8 cellular contexts compared by ENCODE assay signal in the genomic region with DNA sequence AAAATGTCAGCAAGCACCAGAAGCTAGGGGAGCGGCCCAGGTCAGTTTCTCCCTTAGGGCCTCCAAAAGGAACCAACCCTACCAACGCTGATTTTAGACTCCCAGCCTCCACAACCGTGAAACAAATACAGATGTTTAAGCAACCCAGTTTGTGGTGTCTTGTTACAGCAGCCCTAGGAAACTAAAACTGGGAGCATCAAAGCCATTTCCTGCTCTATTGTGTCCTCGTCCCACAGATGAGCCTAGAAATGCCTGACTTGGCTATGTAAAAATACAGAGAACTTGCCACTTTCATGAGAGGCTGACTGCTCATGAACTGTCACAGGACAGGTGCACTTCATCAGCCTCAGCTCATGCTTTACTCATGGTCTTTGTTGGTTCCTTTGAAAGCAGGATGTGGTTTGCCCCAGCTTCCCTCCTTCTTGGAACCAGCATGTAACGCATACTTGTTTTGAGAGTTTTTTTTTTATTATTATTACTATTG.
DNase-seq lines count a peak whose midpoint lies in the region; ATAC-seq, FAIRE-seq and TF ChIP-seq lines count a peak whose summit lies in the region.

No MANE protein-coding gene starts in this region.

- peak overlapping the region; percentile 88; the same call in 1 of the 2 replicates for H2BK12ac ChIP-seq in H1 (ENCODE audit: low read depth, low read length)

- peak overlapping the region; percentile 87 for H4K91ac ChIP-seq in H1 (replicated peaks; ENCODE audit: insufficient read length, low read length)

- H3K36me3 ChIP-seq in H1 (ENCODE audit: control insufficient read depth in 2 of 4, insufficient read depth in 4 of 4, low read length in 3 of 4) (no peaks in the 10 kb centered on the region), PC-9 (ENCODE audit: low read depth) (no peaks in the 10 kb centered on the region), prostate gland (no peaks in the 10 kb centered on the region)

- TF ChIP-seq CTCF in H1 (IDR thresholded peaks at IDR 0.05; ENCODE audit: control extremely low read depth in 1 of 3, insufficient read depth in 1 of 3, low read depth in 1 of 3, low read length in 3 of 3) (no peak), PC-9 (conservative IDR thresholded peaks at IDR 0.05) (no peak), prostate gland (IDR thresholded peaks at IDR 0.05) (no peak)

- H2AFZ ChIP-seq in H1 (ENCODE audit: low read length): peak overlapping the region; percentile 45; the same call in 1 of the 2 replicates
- H2AFZ ChIP-seq in PC-9: no peak overlapping the region

- H3K4me3 Mint-ChIP-seq in IgD-negative memory B cell: peak overlapping the region; percentile 18 to 89 (median 76)

- CTCF ChIA-PET in H1 (lab: Charles Lee; ENCODE audit: partially characterized antibody) (interaction anchor here (0.7 to 0.9 kb wide), 2 partner anchors 16 to 530 kb away, joined by 3 read pairs; no protein-coding TSS in a partner anchor), PC-9 (lab: Charles Lee) (no interaction called here)

- no peak overlapping the region for H4K8ac ChIP-seq in H1 (ENCODE audit: extremely low read depth, insufficient read depth, low read length)

- H3K4me2 ChIP-seq in H1 (ENCODE audit: insufficient read depth in 1 of 2, low read depth in 2 of 2, low read length in 2 of 2) (no peak overlapping the region), PC-9 (no peak overlapping the region)

- intact Hi-C loops in PC-9 (cut with micrococcal nuclease; ENCODE audit: unreplicated experiment) (no loop called here), prostate gland (cut with DNase I) (no loop called here)

- H4K5ac ChIP-seq in H1 (ENCODE audit: insufficient read length, low read depth, low read length): no peak overlapping the region

- H3K27me3 ChIP-seq in H1 (replicated peaks in 1 of 4; ENCODE audit: control insufficient read depth in 3 of 4, extremely low read depth in 1 of 4, insufficient read depth in 3 of 4, low read length in 3 of 4) (peaks cover 0 to 1% (median 0%) of the 10 kb centered on the region in 4 experiments; a peak in 1 of 7 replicates), PC-9 (ENCODE audit: insufficient read depth, low read depth) (no peaks in the 10 kb centered on the region), prostate gland (replicated peaks; ENCODE audit: insufficient read depth) (no peaks in the 10 kb centered on the region)

- POLR2A ChIA-PET in H1 (lab: Charles Lee; ENCODE audit: partially characterized antibody): interaction anchor here (0.7 kb wide), 1 partner anchor 86 kb away, joined by 3 read pairs; no protein-coding TSS in a partner anchor
- POLR2A ChIA-PET in PC-9 (lab: Charles Lee; ENCODE audit: unreplicated experiment): no interaction called here

- no peaks in the 10 kb centered on the region for H3K9me3 Mint-ChIP-seq in IgD-negative memory B cell

- TF ChIP-seq EP300 in H1 (IDR thresholded peaks at IDR 0.05; ENCODE audit: borderline replicate concordance in 1 of 2, low read depth in 2 of 2, low read length in 2 of 2): no peak

- no peak overlapping the region for H3K56ac ChIP-seq in H1 (replicated peaks; ENCODE audit: insufficient read length, low read depth, low read length)

- H2BK5ac ChIP-seq in H1 (ENCODE audit: low read depth, low read length): 0 out of 2 replicates have a peak overlapping the region, but pooled peaks have one; percentile 49

- no peak for TF ChIP-seq RAD21 in H1 (IDR thresholded peaks at IDR 0.05 in 1 of 2, conservative IDR thresholded peaks at IDR 0.05 in 1 of 2; ENCODE audit: low read depth in 2 of 2, low read length in 2 of 2)

- H2AK5ac ChIP-seq in H1 (ENCODE audit: low read depth, low read length): no peak overlapping the region

- no peak overlapping the region for H3K9ac ChIP-seq in H1 (replicated peaks in 1 of 4; ENCODE audit: extremely low read depth in 1 of 4, low read depth in 3 of 4, low read length in 3 of 4)

- no peaks in the 10 kb centered on the region for H3K9me2 ChIP-seq in PC-9 (ENCODE audit: insufficient read depth)

- BruUV-seq in PC-9 (replicated peaks; lab: Mats Ljungman, UMichigan): no TSS peak

- H3K27me3 Mint-ChIP-seq in IgD-negative memory B cell: peaks cover 1% of the 10 kb centered on the region

- FAIRE-seq in H1 (lab: Jason Lieb, UNC): no peak

- H3K36me3 Mint-ChIP-seq in IgD-negative memory B cell: no peaks in the 10 kb centered on the region

- H3K23ac ChIP-seq in H1 (ENCODE audit: insufficient read length): no peak overlapping the region

- 0 out of 2 replicates have a peak overlapping the region, but pooled peaks have one; percentile 47 for H2BK15ac ChIP-seq in H1 (ENCODE audit: low read length)

- no peaks in the 10 kb centered on the region for H3F3A ChIP-seq in PC-9 (ENCODE audit: insufficient read depth, low read depth)

- H2BK120ac ChIP-seq in H1 (replicated peaks; ENCODE audit: low read depth, low read length): peak overlapping the region; percentile 67

- no peak for TF ChIP-seq POLR2A in H1 (IDR thresholded peaks at IDR 0.05; ENCODE audit: control extremely low read depth in 1 of 2, low read depth in 2 of 2, low read length in 2 of 2)
- no peak for TF ChIP-seq POLR2A in prostate gland (IDR thresholded peaks at IDR 0.05)

- H3K4me3 ChIP-seq in H1 (ENCODE audit: extremely low read depth in 1 of 4, insufficient read depth in 2 of 4, low read depth in 3 of 4, low read length in 4 of 4) (no peak overlapping the region), PC-9 (no peak overlapping the region), prostate gland (no peak overlapping the region)

- peak overlapping the region; percentile 95 to 96 (median 95) for H3K27ac Mint-ChIP-seq in IgD-negative memory B cell

- H3K27ac ChIP-seq in H1 (ENCODE audit: low read depth, low read length): no peak overlapping the region
- H3K27ac ChIP-seq in PC-9: no peak overlapping the region
- no peak overlapping the region for H3K27ac ChIP-seq in prostate gland

- peaks cover 37 to 47% (median 39%) of the 10 kb centered on the region in 3 donors for H3K4me1 Mint-ChIP-seq in IgD-negative memory B cell

- peak overlapping the region; percentile 34; the same call in 1 of the 2 replicates for H3K18ac ChIP-seq in H1 (ENCODE audit: extremely low read depth, low read length)

- H3K9me3 ChIP-seq in H1 (ENCODE audit: insufficient read depth in 2 of 2, low read depth in 1 of 2, low read length in 1 of 2) (no peaks in the 10 kb centered on the region), PC-9 (ENCODE audit: insufficient read depth, low read depth) (no peaks in the 10 kb centered on the region), prostate gland (no peaks in the 10 kb centered on the region)

- ATAC-seq in GM21447 (IDR thresholded peaks at IDR 0.05; ENCODE audit: unreplicated experiment): peak; percentile 77

- no peaks in the 10 kb centered on the region for H3K79me1 ChIP-seq in H1 (ENCODE audit: low read depth, low read length)

- peak overlapping the region; percentile 53 for H3K4ac ChIP-seq in H1 (replicated peaks; ENCODE audit: insufficient read length, low read depth, low read length)

- H3K4me1 ChIP-seq in H1 (replicated peaks in 1 of 4; ENCODE audit: control insufficient read depth in 3 of 4, insufficient read depth in 4 of 4, low read length in 3 of 4): peaks cover 0 to 6% (median under 1%) of the 10 kb centered on the region in 4 experiments; a peak in 3 of 7 replicates
- peaks cover 10% of the 10 kb centered on the region; the same call in 1 of the 2 replicates for H3K4me1 ChIP-seq in PC-9 (replicated peaks; ENCODE audit: insufficient read depth)
- H3K4me1 ChIP-seq in prostate gland (replicated peaks): no peaks in the 10 kb centered on the region

- WGBS in H1 (ENCODE audit: extremely low coverage in 1 of 2, insufficient coverage in 1 of 2, insufficient read length in 1 of 2, insufficient replicate concordance in 2 of 2, low coverage in 1 of 2, low lambda C conversion rate in 2 of 2, missing lambda C conversion rate in 1 of 2), 2 experiments: 49% methylated on average over 5 of the region's 5 CpGs; no CpG with 5 or more reads in 1 of the 2 experiments
- 53% methylated on average over 5 of the region's 5 CpGs for WGBS in prostate gland

- H3K14ac ChIP-seq in H1 (ENCODE audit: insufficient read length): no peak overlapping the region

- DNase-seq in Daoy (ENCODE audit: low read depth) (peak; percentile 79), H1 (ENCODE audit: low read depth in 1 of 2, low spot score in 2 of 2) (peak in 1 of 2 experiments; percentile 13), PC-9 (no peak), prostate gland (ENCODE audit: low spot score) (no peak)
- peak; percentile 54 for DNase-seq in activated CD4-positive, CD25-positive, alpha-beta regulatory T cell treated with anti-CD3 and anti-CD28 coated beads, Interleukin-2, amount 50 U/mL, for 72 hours
- peak; percentile 59 to 66 (median 60) for DNase-seq in stimulated activated CD4-positive, alpha-beta T cell treated with anti-CD3 and anti-CD28 coated beads, Interleukin-12 subunit alpha, Interleukin-12 subunit beta, amount 100 ng/mL, for 48 hours (ENCODE audit: low read depth in 2 of 3, low spot score in 1 of 3)

- H2BK20ac ChIP-seq in H1 (ENCODE audit: low read length): peak overlapping the region; percentile 23; the same call in 1 of the 2 replicates

- no peaks in the 10 kb centered on the region for H4K20me1 ChIP-seq in H1 (replicated peaks in 1 of 2; ENCODE audit: control insufficient read depth in 1 of 2, insufficient read depth in 2 of 2, low read length in 2 of 2)
- no peaks in the 10 kb centered on the region for H4K20me1 ChIP-seq in PC-9 (ENCODE audit: insufficient read depth)

- H3K79me2 ChIP-seq in H1 (ENCODE audit: control insufficient read depth in 1 of 2, insufficient read depth in 2 of 2, low read length in 2 of 2) (no peaks in the 10 kb centered on the region), PC-9 (ENCODE audit: low read depth) (no peaks in the 10 kb centered on the region)

- H3K23me2 ChIP-seq in H1 (ENCODE audit: low read depth, low read length): no peaks in the 10 kb centered on the region

TF ChIP-seq in H1, 55 proteins besides CTCF, POLR2A, EP300 and RAD21:
- TF ChIP-seq, protein P1, sequence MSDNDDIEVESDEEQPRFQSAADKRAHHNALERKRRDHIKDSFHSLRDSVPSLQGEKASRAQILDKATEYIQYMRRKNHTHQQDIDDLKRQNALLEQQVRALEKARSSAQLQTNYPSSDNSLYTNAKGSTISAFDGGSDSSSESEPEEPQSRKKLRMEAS (IDR thresholded peaks at IDR 0.05): no peak
- peak; percentile 39 for TF ChIP-seq ASH2L (IDR thresholded peaks at IDR 0.05; ENCODE audit: low read length)
- no peak for TF ChIP-seq KDM5A (IDR thresholded peaks at IDR 0.05; ENCODE audit: low read length)
- TF ChIP-seq TEAD4 (IDR thresholded peaks at IDR 0.05; ENCODE audit: low read depth, low read length): no peak

Comparison
In these comparisons a context has a peak if more than half of its experiments do, and no peak if none do; other contexts are left out.
1. DNase-seq: peak in Daoy (single experiment), activated CD4-positive, CD25-positive, alpha-beta regulatory T cell treated with anti-CD3 and anti-CD28 coated beads, Interleukin-2, amount 50 U/mL, for 72 hours (single experiment) and stimulated activated CD4-positive, alpha-beta T cell treated with anti-CD3 and anti-CD28 coated beads, Interleukin-12 subunit alpha, Interleukin-12 subunit beta, amount 100 ng/mL, for 48 hours (3 of 3); none in PC-9 (0 of 2) and prostate gland (single experiment).